ENCODE assay signal across 10 cellular contexts in the genomic region with DNA sequence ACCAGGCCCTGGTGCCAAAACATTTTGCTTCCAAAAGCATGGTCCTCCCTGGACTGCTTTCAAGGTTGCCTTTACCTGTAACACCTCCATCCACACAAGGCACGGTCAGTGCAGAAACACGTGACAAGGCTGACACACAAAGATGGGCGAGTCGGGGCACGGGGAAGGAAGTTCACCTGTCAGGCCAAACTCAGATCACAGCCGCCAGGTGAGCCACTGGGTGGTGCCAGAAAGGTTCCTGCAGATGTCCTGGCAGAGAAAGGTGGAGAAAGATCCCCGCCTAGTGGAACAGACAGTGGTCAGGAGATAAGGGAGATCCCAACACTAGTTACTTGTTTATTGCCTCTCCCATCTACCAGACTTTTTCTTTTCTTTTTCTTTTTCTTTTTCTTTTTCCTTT.
DNase-seq lines count a peak whose midpoint lies in the region; ATAC-seq and TF ChIP-seq lines count a peak whose summit lies in the region.
"Had no signal": no experiment of that assay in that cellular context is flagged by ENCODE, and none has a peak within 500 bp of the region (broad histone marks: within the 10 kb centered on the region; RNA-seq: fewer than 3 reads in every experiment).

No MANE protein-coding gene starts in this region.

- H3K79me2 ChIP-seq in neural progenitor cell (ENCODE audit: low read depth): no peaks in the 10 kb centered on the region

- H4K20me1 ChIP-seq in neural progenitor cell (ENCODE audit: low read depth): no peaks in the 10 kb centered on the region

- TF ChIP-seq CTCF in body of pancreas (IDR thresholded peaks at IDR 0.05) (peak in 1 of 7 experiments; percentile 18), neural progenitor cell (IDR thresholded peaks at IDR 0.05) (peak; percentile 58)

- H3K4me1 Mint-ChIP-seq in neural progenitor cell: no peaks in the 10 kb centered on the region
- H3K4me1 Mint-ChIP-seq: stimulated activated naive CD8-positive, alpha-beta T cell treated with anti-CD3 and anti-CD28 coated beads, Interleukin-15, amount 100 ng/mL, for 72 hours had no signal

- ATAC-seq in body of pancreas: no peak
- ATAC-seq in HG03571 (IDR thresholded peaks at IDR 0.05; ENCODE audit: unreplicated experiment): no peak
- no peak for ATAC-seq in left cardiac atrium
- ATAC-seq: stimulated activated naive CD8-positive, alpha-beta T cell treated with anti-CD3 and anti-CD28 coated beads, Interleukin-15, amount 100 ng/mL, for 72 hours had no signal

- peaks cover 3% of the 10 kb centered on the region for H3K9me3 Mint-ChIP-seq in neural progenitor cell
- H3K9me3 Mint-ChIP-seq: stimulated activated naive CD8-positive, alpha-beta T cell treated with anti-CD3 and anti-CD28 coated beads, Interleukin-15, amount 100 ng/mL, for 72 hours had no signal

- no peak overlapping the region for H2AFZ ChIP-seq in neural progenitor cell (replicated peaks)

- H3K27ac ChIP-seq in body of pancreas (no peak overlapping the region), neural progenitor cell (no peak overlapping the region)
- H3K27ac ChIP-seq: brain microvascular endothelial cell had no signal

- H3K27me3 ChIP-seq in body of pancreas (peaks cover 0 to 3% of the 10 kb centered on the region in 2 donors), neural progenitor cell (no peaks in the 10 kb centered on the region)
- H3K27me3 ChIP-seq: brain microvascular endothelial cell had no signal

- H3K4me3 ChIP-seq in body of pancreas: no peak overlapping the region
- no peak overlapping the region for H3K4me3 ChIP-seq in neural progenitor cell

- H3K4me1 ChIP-seq in body of pancreas (no peaks in the 10 kb centered on the region), neural progenitor cell (no peaks in the 10 kb centered on the region)

- WGBS in body of pancreas, 2 donors: 9 to 24% methylated on average over 7 of the region's 7 CpGs

- intact Hi-C loops in body of pancreas (cut with DNase I): no loop called here
- intact Hi-C loops in left cardiac atrium (cut with DNase I): no loop called here

- H3K27me3 Mint-ChIP-seq in neural progenitor cell (ENCODE audit: insufficient read depth, low read depth): peaks cover 5% of the 10 kb centered on the region

- H3K36me3 ChIP-seq in body of pancreas (replicated peaks in 1 of 2; ENCODE audit: insufficient read depth in 1 of 2, low read depth in 2 of 2) (no peaks in the 10 kb centered on the region), neural progenitor cell (no peaks in the 10 kb centered on the region)
- H3K36me3 ChIP-seq: brain microvascular endothelial cell had no signal

- H3K36me3 Mint-ChIP-seq in neural progenitor cell: no peaks in the 10 kb centered on the region

- no peaks in the 10 kb centered on the region for H3F3A ChIP-seq in neural progenitor cell (ENCODE audit: low read depth)

- H3K9ac ChIP-seq in neural progenitor cell: no peak overlapping the region

- H3K4me2 ChIP-seq in neural progenitor cell: no peak overlapping the region

- no peak overlapping the region for H3K27ac Mint-ChIP-seq in neural progenitor cell
- H3K27ac Mint-ChIP-seq: stimulated activated naive CD8-positive, alpha-beta T cell treated with anti-CD3 and anti-CD28 coated beads, Interleukin-15, amount 100 ng/mL, for 72 hours had no signal

- no peak for TF ChIP-seq POLR2A in body of pancreas (IDR thresholded peaks at IDR 0.05)

- no peaks in the 10 kb centered on the region for H3K9me3 ChIP-seq in body of pancreas
- H3K9me3 ChIP-seq in neural progenitor cell (ENCODE audit: low read depth): no peaks in the 10 kb centered on the region

- DNase-seq in NCI-H1436 (lab: John Stamatoyannopoulos, UW) (peak; percentile 20), NCI-H1436 treated with DMSO at 0.1 percent for 48 hours (lab: John Stamatoyannopoulos, UW) (no peak), NCI-H2107 treated with DMSO at 0.1 percent for 48 hours (lab: John Stamatoyannopoulos, UW; ENCODE audit: unreplicated experiment) (peak; percentile 26), body of pancreas (peak; percentile 11 to 24 (median 16)), neural progenitor cell (ENCODE audit: low spot score) (peak; percentile 65), T-helper 9 cell (no peak), left cardiac atrium (no peak)
- DNase-seq: brain microvascular endothelial cell had no signal

- H3K4me3 Mint-ChIP-seq in neural progenitor cell: no peak overlapping the region
- H3K4me3 Mint-ChIP-seq: stimulated activated naive CD8-positive, alpha-beta T cell treated with anti-CD3 and anti-CD28 coated beads, Interleukin-15, amount 100 ng/mL, for 72 hours had no signal

Comparison
In these comparisons a context has a peak if more than half of its experiments do, and no peak if none do; other contexts are left out.
1. DNase-seq: peak in NCI-H1436 (single experiment), NCI-H2107 treated with DMSO at 0.1 percent for 48 hours (single experiment), body of pancreas (4 of 4) and neural progenitor cell (single experiment); none in NCI-H1436 treated with DMSO at 0.1 percent for 48 hours (single experiment), T-helper 9 cell (single experiment) and left cardiac atrium (single experiment).